ENCODE assay signal across 1 cellular context in genomic region chr2:55229221-55229620, GRCh38.
TF ChIP-seq lines count a peak whose summit lies in the region.

No MANE protein-coding gene starts in this region.

TF ChIP-seq in K562, 482 proteins besides CTCF, POLR2A, EP300 and RAD21:
- no peak for TF ChIP-seq HOMEZ (CRISPR knock-in tag; IDR thresholded peaks at IDR 0.05)
- peak; percentile 55 for TF ChIP-seq PRDM10 (IDR thresholded peaks at IDR 0.05; ENCODE audit: partially characterized antibody)
- no peak for TF ChIP-seq XRCC4 (IDR thresholded peaks at IDR 0.05; ENCODE audit: extremely low read depth, insufficient read depth, insufficient read length)
- TF ChIP-seq MAFG (tag; conservative IDR thresholded peaks at IDR 0.05), result no peak
- no peak for TF ChIP-seq SAFB (IDR thresholded peaks at IDR 0.05; ENCODE audit: borderline replicate concordance, low read depth, low read length)
- no peak for TF ChIP-seq ZNF699 (CRISPR knock-in tag; IDR thresholded peaks at IDR 0.05; ENCODE audit: insufficient replicate concordance)
- TF ChIP-seq GATAD2A (IDR thresholded peaks at IDR 0.05), result no peak
- no peak for TF ChIP-seq ZNF212 (CRISPR knock-in tag; IDR thresholded peaks at IDR 0.05)
- no peak for TF ChIP-seq USF2 (CRISPR knock-in tag; IDR thresholded peaks at IDR 0.05)
